1 cellular context compared by ENCODE assay signal in the genomic region with DNA sequence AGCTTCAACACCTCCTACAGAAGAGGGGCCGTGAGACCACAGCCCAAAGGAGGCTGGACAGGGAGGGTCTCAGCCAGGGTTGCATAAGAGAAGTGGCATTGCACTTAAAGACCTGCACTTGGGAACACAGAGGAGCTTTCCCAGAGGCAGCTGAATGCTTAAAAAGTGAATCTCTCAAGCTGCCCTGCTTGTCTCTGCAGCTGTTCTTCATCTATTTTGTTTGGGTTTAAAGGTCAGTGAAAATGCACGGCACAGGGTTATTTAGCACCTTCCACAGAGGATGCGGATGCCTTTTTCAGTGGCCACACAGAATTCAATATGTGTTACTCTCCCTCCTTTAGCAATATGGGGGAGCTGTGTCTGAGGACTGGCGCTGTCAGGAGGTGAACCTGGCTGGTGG.
A peak's percentile ranks its signal among the peaks of the same experiment; 100 is the strongest.
TF ChIP-seq lines count a peak whose summit lies in the region.

No MANE protein-coding gene starts in this region.

TF ChIP-seq in HepG2, 621 proteins besides CTCF, POLR2A, EP300 and RAD21:
- TF ChIP-seq ZNF761 (CRISPR knock-in tag; conservative IDR thresholded peaks at IDR 0.05), result no peak
- TF ChIP-seq GMEB2 (CRISPR knock-in tag; IDR thresholded peaks at IDR 0.05; ENCODE audit: low read depth), result no peak
- TF ChIP-seq SMAD3 (CRISPR knock-in tag; IDR thresholded peaks at IDR 0.05), result no peak
- TF ChIP-seq HNF4G (IDR thresholded peaks at IDR 0.05; ENCODE audit: borderline replicate concordance, low read depth, low read length), result peak; percentile 16; the same call in 1 of the 2 replicates
- TF ChIP-seq HNF4G (CRISPR knock-in tag; IDR thresholded peaks at IDR 0.05; ENCODE audit: borderline replicate concordance, low read depth), result no peak
- no peak for TF ChIP-seq ZFP36 (IDR thresholded peaks at IDR 0.05; ENCODE audit: borderline replicate concordance, low read depth, low read length, partially characterized antibody)
- TF ChIP-seq ZNF12 (CRISPR knock-in tag; IDR thresholded peaks at IDR 0.05), result peak; percentile 63; the same call in 1 of the 2 replicates
TF ChIP-seq in HepG2: peak in this region for 2.
